Comparison of ENCODE assay signal across 17 cellular contexts in genomic region chr2:168157070-168157469, GRCh38.
"Had no signal": no experiment of that assay in that cellular context is flagged by ENCODE, and none has a peak within 500 bp of the region (broad histone marks: within the 10 kb centered on the region; RNA-seq: fewer than 3 reads in every experiment).

No MANE protein-coding gene starts in this region.

- H3K4me3 ChIP-seq: coronary artery, gastrocnemius medialis had no signal

- H3K4me3 Mint-ChIP-seq: neural crest cell had no signal

- H3K36me3 ChIP-seq: gastrocnemius medialis had no signal

- H3K9me3 ChIP-seq: gastrocnemius medialis had no signal

- H3K4me1 ChIP-seq: gastrocnemius medialis, parathyroid adenoma had no signal

- DNase-seq: activated CD4-positive, alpha-beta T cell treated with anti-CD3 and anti-CD28 coated beads, Interleukin-2, amount 50 U/mL, for 4 hours; activated CD4-positive, CD25-positive, alpha-beta regulatory T cell treated with anti-CD3 and anti-CD28 coated beads, Interleukin-2, amount 50 U/mL, for 72 hours; activated naive CD4-positive, alpha-beta T cell; activated T-cell treated with anti-CD3 and anti-CD28 coated beads, Interleukin-2, amount 50 U/mL, for 48 hours; central memory CD4-positive, alpha-beta T cell; effector CD4-positive, alpha-beta T cell; gastrocnemius medialis; kidney glomerular epithelial cell; SIG-M5; stimulated activated naive CD4-positive, alpha-beta T cell; substantia nigra; SW 1271; T-helper 9 cell; trophoblast cell had no signal

- H3K27me3 ChIP-seq: gastrocnemius medialis had no signal

- H3K9ac ChIP-seq: parathyroid adenoma had no signal

- H2AFZ ChIP-seq: parathyroid adenoma had no signal

- H3K9me3 Mint-ChIP-seq: neural crest cell had no signal

- H3K27ac ChIP-seq: coronary artery, gastrocnemius medialis, parathyroid adenoma had no signal

- H3K79me2 ChIP-seq: parathyroid adenoma had no signal

- ATAC-seq: gastrocnemius medialis had no signal
